In the genomic region with DNA sequence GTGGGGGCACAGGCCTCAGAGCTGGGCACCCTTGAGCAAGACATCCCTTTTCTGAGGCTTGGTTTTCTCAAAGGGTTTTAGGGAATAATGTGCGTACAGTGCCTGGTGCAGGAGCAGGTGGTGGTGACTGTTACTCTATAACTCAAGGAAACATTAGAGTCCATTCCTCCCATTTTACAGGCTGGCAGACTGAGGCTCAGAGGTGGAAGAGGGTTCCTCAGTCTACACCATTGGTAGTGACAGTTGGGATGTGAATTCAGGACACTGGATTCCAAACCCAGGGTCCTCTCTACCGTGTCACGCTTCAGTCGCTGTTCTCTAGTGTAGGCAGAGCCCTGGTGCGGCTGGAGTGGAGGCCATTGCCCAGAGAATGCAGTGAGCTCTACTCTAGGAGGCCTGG, we compare ENCODE assay signal across 36 cellular contexts. TPM values are rescaled to one million over a fixed set of nuclear protein-coding genes. Genes with fewer than 3 reads are reported as not detected.
"Had no signal": no experiment of that assay in that cellular context is flagged by ENCODE, and none has a peak within 500 bp of the region (broad histone marks: within the 10 kb centered on the region; RNA-seq: fewer than 3 reads in every experiment).

No MANE protein-coding gene starts in this region.

- H3K36me3 ChIP-seq: MG63 had no signal

- H3K4me3 ChIP-seq: MG63 had no signal

- H3K9me3 ChIP-seq: MG63 had no signal

- H3K27me3 ChIP-seq: MG63 had no signal

- DNase-seq: MG63, MM.1S, MV-4-11, NCI-H1048, NCI-H1092, NCI-H1092 treated with DMSO at 0.1 percent for 48 hours, NCI-H1105, NCI-H1105 treated with DMSO at 0.1 percent for 48 hours, NCI-H1417, NCI-H1417 treated with DMSO at 0.1 percent for 48 hours, NCI-H1436, NCI-H1436 treated with DMSO at 0.1 percent for 48 hours, NCI-H146, NCI-H1694, NCI-H1694 treated with DMSO at 0.1 percent for 48 hours, NCI-H187, NCI-H187 treated with DMSO at 0.1 percent for 48 hours, NCI-H1930, NCI-H2029, NCI-H2029 treated with DMSO at 0.1 percent for 48 hours, NCI-H2081, NCI-H2081 treated with DMSO at 0.1 percent for 48 hours, NCI-H2107, NCI-H2171, NCI-H2171 treated with DMSO at 0.1 percent for 48 hours, NCI-H2227 treated with DMSO at 0.1 percent for 48 hours, NCI-H226, NCI-H345, NCI-H446, NCI-H446 treated with DMSO at 0.1 percent for 48 hours, NCI-H510A, NCI-H510A treated with DMSO at 0.1 percent for 48 hours, NCI-H524, NCI-H524 treated with DMSO at 0.1 percent for 48 hours, NCI-H526 had no signal

RNA-seq across cellular contexts. Expression of a gene that starts 40.0 kb away (rescaled TPM):
- total RNA-seq: MCF 10A had no signal
